In genomic region chr5:132456553-132457361, GRCh38 we compare ENCODE assay signal across 8 cellular contexts. TPM values are rescaled to one million over a fixed set of nuclear protein-coding genes. Genes with fewer than 3 reads are reported as not detected.
A peak's percentile ranks its signal among the peaks of the same experiment; 100 is the strongest.
DNase-seq lines count a peak whose midpoint lies in the region; ATAC-seq and TF ChIP-seq lines count a peak whose summit lies in the region.

No MANE protein-coding gene starts in this region.

- peak overlapping the region; percentile 99 for H3K27ac Mint-ChIP-seq in activated CD4-positive, alpha-beta T cell treated with anti-CD3 and anti-CD28 coated beads, Interleukin-2, amount 10 ng/mL, durations not matched to agents 24 days and 14 days
- H3K27ac Mint-ChIP-seq in osteocyte (ENCODE audit: unreplicated experiment) = peak overlapping the region; percentile 98

- peak; percentile 55 for ATAC-seq in HG03469 (IDR thresholded peaks at IDR 0.05; ENCODE audit: unreplicated experiment)

- H3K27ac ChIP-seq in epithelial cell of prostate = peak overlapping the region; percentile 92

- intact Hi-C loops in activated CD4-positive, alpha-beta T cell treated with anti-CD3 and anti-CD28 coated beads, Interleukin-2, amount 10 ng/mL, durations not matched to agents 24 days and 14 days (cut with micrococcal nuclease) = loop anchor here (2.0 to 5.0 kb wide), 2 partner anchors 16 to 36 kb away; partner anchors contain the start of gene IRF1

- TF ChIP-seq CTCF in osteocyte (IDR thresholded peaks at IDR 0.05) = no peak

- peaks cover 85% of the 10 kb centered on the region for H3K4me1 Mint-ChIP-seq in activated CD4-positive, alpha-beta T cell treated with anti-CD3 and anti-CD28 coated beads, Interleukin-2, amount 10 ng/mL, durations not matched to agents 24 days and 14 days
- H3K4me1 Mint-ChIP-seq in osteocyte (ENCODE audit: unreplicated experiment) = peaks cover 63% of the 10 kb centered on the region

- peaks cover 38% of the 10 kb centered on the region for H3K36me3 Mint-ChIP-seq in activated CD4-positive, alpha-beta T cell treated with anti-CD3 and anti-CD28 coated beads, Interleukin-2, amount 10 ng/mL, durations not matched to agents 24 days and 14 days (ENCODE audit: low read depth)
- peaks cover 20% of the 10 kb centered on the region for H3K36me3 Mint-ChIP-seq in osteocyte (ENCODE audit: unreplicated experiment)

- no peaks in the 10 kb centered on the region for H3K27me3 Mint-ChIP-seq in activated CD4-positive, alpha-beta T cell treated with anti-CD3 and anti-CD28 coated beads, Interleukin-2, amount 10 ng/mL, durations not matched to agents 24 days and 14 days
- no peaks in the 10 kb centered on the region for H3K27me3 Mint-ChIP-seq in osteocyte (ENCODE audit: unreplicated experiment)

- H3K4me3 Mint-ChIP-seq in activated CD4-positive, alpha-beta T cell treated with anti-CD3 and anti-CD28 coated beads, Interleukin-2, amount 10 ng/mL, durations not matched to agents 24 days and 14 days = peak overlapping the region; percentile 74
- peak overlapping the region; percentile 12 for H3K4me3 Mint-ChIP-seq in osteocyte (ENCODE audit: unreplicated experiment)

- no peaks in the 10 kb centered on the region for H3K9me3 Mint-ChIP-seq in activated CD4-positive, alpha-beta T cell treated with anti-CD3 and anti-CD28 coated beads, Interleukin-2, amount 10 ng/mL, durations not matched to agents 24 days and 14 days
- H3K9me3 Mint-ChIP-seq in osteocyte (ENCODE audit: unreplicated experiment) = peaks cover 6% of the 10 kb centered on the region

- DNase-seq in stimulated activated CD4-positive, alpha-beta T cell treated with anti-CD3 and anti-CD28 coated beads, Interleukin-15, amount 100 ng/mL, for 24 hours = peak; percentile 53
- DNase-seq in stimulated activated CD4-positive, alpha-beta T cell treated with anti-CD3 and anti-CD28 coated beads, Interleukin-2, amount 100 ng/mL, for 48 hours = no peak
- DNase-seq in activated CD4-positive, alpha-beta T cell treated with anti-CD3 and anti-CD28 coated beads, Interleukin-2, amount 10 ng/mL, durations not matched to agents 24 days and 14 days = peak; percentile 90
- DNase-seq in epithelial cell of prostate (ENCODE audit: low read depth, low spot score) (no peak), osteocyte (ENCODE audit: extremely low spot score, unreplicated experiment) (no peak), A172 (ENCODE audit: low spot score) (no peak), anterior cingulate cortex (lab: John Stamatoyannopoulos, UW) (no peak)

RNA-seq across cellular contexts. Expression of gene IRF1, which starts 33.8 kb away (rescaled TPM):
- 167 and 181 TPM in 2 replicates for total RNA-seq in activated CD4-positive, alpha-beta T cell treated with anti-CD3 and anti-CD28 coated beads, Interleukin-2, amount 10 ng/mL, durations not matched to agents 24 days and 14 days
- 50.2 and 58.9 TPM in 2 replicates for total RNA-seq in osteocyte
- total RNA-seq in A172 (2014; rRNA removed; shearing (Covaris generic)) = 4.0 and 9.1 TPM in 2 replicates

Comparison
In these comparisons a context has a peak if more than half of its experiments do, and no peak if none do; other contexts are left out.
1. DNase-seq: peak in stimulated activated CD4-positive, alpha-beta T cell treated with anti-CD3 and anti-CD28 coated beads, Interleukin-15, amount 100 ng/mL, for 24 hours (single experiment) and activated CD4-positive, alpha-beta T cell treated with anti-CD3 and anti-CD28 coated beads, Interleukin-2, amount 10 ng/mL, durations not matched to agents 24 days and 14 days (single experiment); none in stimulated activated CD4-positive, alpha-beta T cell treated with anti-CD3 and anti-CD28 coated beads, Interleukin-2, amount 100 ng/mL, for 48 hours (0 of 2), epithelial cell of prostate (single experiment), osteocyte (single experiment), A172 (single experiment) and anterior cingulate cortex (0 of 58).